8 cellular contexts compared by ENCODE assay signal in genomic region chrX:150486011-150486410, GRCh38.
A peak's percentile ranks its signal among the peaks of the same experiment; 100 is the strongest.
DNase-seq lines count a peak whose midpoint lies in the region; ATAC-seq and TF ChIP-seq lines count a peak whose summit lies in the region.

No MANE protein-coding gene starts in this region.

- WGBS in gastroesophageal sphincter (ENCODE audit: low coverage in 1 of 2), 2 donors, result no CpG with 5 or more reads among the region's 3 CpGs

- H3K4me3 ChIP-seq in gastroesophageal sphincter, result no peak overlapping the region

- no peak for TF ChIP-seq POLR2A in gastroesophageal sphincter (IDR thresholded peaks at IDR 0.05)

- H3K9me3 ChIP-seq in gastroesophageal sphincter, result no peaks in the 10 kb centered on the region

- H3K27ac ChIP-seq in gastroesophageal sphincter, result no peak overlapping the region

- TF ChIP-seq CTCF in gastroesophageal sphincter (IDR thresholded peaks at IDR 0.05), result peak; percentile 19 to 61 (median 36)

- ATAC-seq in GM19372 (IDR thresholded peaks at IDR 0.05; ENCODE audit: low read depth, unreplicated experiment) (peak; percentile 52), gastroesophageal sphincter (no peak), sciatic nerve (peak; percentile 62), HG03108 (IDR thresholded peaks at IDR 0.05; ENCODE audit: unreplicated experiment) (no peak)

- intact Hi-C loops in sciatic nerve (cut with DNase I), result loop anchor here (10.0 kb wide), 1 partner anchor 121 kb away; the partner anchor contains the start of gene MAMLD1

- H3K36me3 ChIP-seq in gastroesophageal sphincter, result no peaks in the 10 kb centered on the region

- no peaks in the 10 kb centered on the region for H3K4me1 ChIP-seq in gastroesophageal sphincter

- no peak for TF ChIP-seq EP300 in gastroesophageal sphincter (IDR thresholded peaks at IDR 0.05)

- DNase-seq in C1 segment of cervical spinal cord (lab: John Stamatoyannopoulos, UW), result peak in 9 of 14 donors; percentile 4 to 48 (median 21)
- peak; percentile 62 for DNase-seq in OCI-M1 (lab: John Stamatoyannopoulos, UW)
- DNase-seq in activated T-helper 9 cell treated with anti-CD3 and anti-CD28 coated beads, Interleukin-2, amount 50 U/mL, for 16 hours (ENCODE audit: low read depth), result peak; percentile 23
- DNase-seq in sciatic nerve (ENCODE audit: low spot score), result no peak
- DNase-seq in 8988T, result no peak

- H3K27me3 ChIP-seq in gastroesophageal sphincter, result no peaks in the 10 kb centered on the region

Comparison
In these comparisons a context has a peak if more than half of its experiments do, and no peak if none do; other contexts are left out.
1. DNase-seq: peak in C1 segment of cervical spinal cord (9 of 14), OCI-M1 (single experiment) and activated T-helper 9 cell treated with anti-CD3 and anti-CD28 coated beads, Interleukin-2, amount 50 U/mL, for 16 hours (single experiment); none in sciatic nerve (single experiment) and 8988T (single experiment).
2. ATAC-seq: peak in GM19372 (single experiment) and sciatic nerve (single experiment); none in gastroesophageal sphincter (single experiment) and HG03108 (single experiment).